ENCODE assay signal across 1 cellular context in genomic region chr1:17046043-17046657, GRCh38.
A peak's percentile ranks its signal among the peaks of the same experiment; 100 is the strongest.
TF ChIP-seq lines count a peak whose summit lies in the region.

No MANE protein-coding gene starts in this region.

TF ChIP-seq in K562, 482 proteins besides CTCF, POLR2A, EP300 and RAD21 (continued from another document and continues in another):
- TF ChIP-seq E2F8 (IDR thresholded peaks at IDR 0.05; ENCODE audit: low read depth, partially characterized antibody) (no peak), ZNF75A (CRISPR knock-in tag; IDR thresholded peaks at IDR 0.05) (no peak), MYBL2 (IDR thresholded peaks at IDR 0.05; ENCODE audit: low read depth) (no peak), MYBL2 (CRISPR knock-in tag; IDR thresholded peaks at IDR 0.05; ENCODE audit: borderline replicate concordance) (no peak), PHF20 (IDR thresholded peaks at IDR 0.05; ENCODE audit: partially characterized antibody) (no peak), NONO (IDR thresholded peaks at IDR 0.05; ENCODE audit: low read depth in 2 of 2, low read length in 1 of 2) (no peak), L3MBTL2 (IDR thresholded peaks at IDR 0.05) (peak; percentile 21; the same call in 1 of the 2 replicates), KLF16 (IDR thresholded peaks at IDR 0.05) (no peak), YBX1 (IDR thresholded peaks at IDR 0.05) (no peak), IFI16 (CRISPR knock-in tag; IDR thresholded peaks at IDR 0.05) (no peak), ZNF584 (CRISPR knock-in tag; IDR thresholded peaks at IDR 0.05; ENCODE audit: low read depth) (no peak), XRCC4 (IDR thresholded peaks at IDR 0.05; ENCODE audit: extremely low read depth, insufficient read depth, insufficient read length) (no peak), PRMT5 (CRISPR knock-in tag; IDR thresholded peaks at IDR 0.05) (no peak), SPI1 (IDR thresholded peaks at IDR 0.05; ENCODE audit: borderline replicate concordance, low read depth, low read length) (peak; percentile 45; the same call in 1 of the 2 replicates), ASH1L (IDR thresholded peaks at IDR 0.05; ENCODE audit: borderline replicate concordance, low read depth, partially characterized antibody) (no peak), NBN (IDR thresholded peaks at IDR 0.05; ENCODE audit: low read depth) (no peak), POLR2H (tag; IDR thresholded peaks at IDR 0.05; ENCODE audit: low read depth) (peak; percentile 53; the same call in 1 of the 2 replicates), POLR3A (IDR thresholded peaks at IDR 0.05; ENCODE audit: borderline replicate concordance, extremely low read depth, insufficient read depth, insufficient read length) (no peak), ZNF224 (CRISPR knock-in tag; IDR thresholded peaks at IDR 0.05) (no peak), GATAD2B (IDR thresholded peaks at IDR 0.05; ENCODE audit: borderline replicate concordance) (no peak), TFAP4 (CRISPR knock-in tag; IDR thresholded peaks at IDR 0.05; ENCODE audit: borderline replicate concordance) (no peak), TEAD4 (IDR thresholded peaks at IDR 0.05; ENCODE audit: low read length) (peak; percentile 49; the same call in 1 of the 2 replicates), TEAD4 (CRISPR knock-in tag; IDR thresholded peaks at IDR 0.05; ENCODE audit: borderline replicate concordance) (no peak), SMAD1 (IDR thresholded peaks at IDR 0.05; ENCODE audit: low read depth, low read length, partially characterized antibody) (no peak), RREB1 (CRISPR knock-in tag; IDR thresholded peaks at IDR 0.05) (no peak), ZMIZ1 (IDR thresholded peaks at IDR 0.05; ENCODE audit: low read depth in 2 of 2, low read length in 2 of 2) (no peak), GTF2E2 (tag; IDR thresholded peaks at IDR 0.05) (no peak), E2F3 (CRISPR knock-in tag; IDR thresholded peaks at IDR 0.05) (no peak), ETV1 (tag; conservative IDR thresholded peaks at IDR 0.05; ENCODE audit: low read depth) (no peak), MTA3 (IDR thresholded peaks at IDR 0.05; ENCODE audit: borderline replicate concordance) (no peak), HDGF (IDR thresholded peaks at IDR 0.05) (no peak), SMC3 (conservative IDR thresholded peaks at IDR 0.05; ENCODE audit: insufficient read depth, low read depth, low read length) (peak; percentile 69), BDP1 (IDR thresholded peaks at IDR 0.05; ENCODE audit: insufficient read depth, insufficient read length) (no peak), ZNF274 (IDR thresholded peaks at IDR 0.05; ENCODE audit: borderline replicate concordance, low read depth, low read length) (no peak), MYNN (IDR thresholded peaks at IDR 0.05) (no peak), MYNN (CRISPR knock-in tag; IDR thresholded peaks at IDR 0.05) (no peak)
- TF ChIP-seq, protein P1, sequence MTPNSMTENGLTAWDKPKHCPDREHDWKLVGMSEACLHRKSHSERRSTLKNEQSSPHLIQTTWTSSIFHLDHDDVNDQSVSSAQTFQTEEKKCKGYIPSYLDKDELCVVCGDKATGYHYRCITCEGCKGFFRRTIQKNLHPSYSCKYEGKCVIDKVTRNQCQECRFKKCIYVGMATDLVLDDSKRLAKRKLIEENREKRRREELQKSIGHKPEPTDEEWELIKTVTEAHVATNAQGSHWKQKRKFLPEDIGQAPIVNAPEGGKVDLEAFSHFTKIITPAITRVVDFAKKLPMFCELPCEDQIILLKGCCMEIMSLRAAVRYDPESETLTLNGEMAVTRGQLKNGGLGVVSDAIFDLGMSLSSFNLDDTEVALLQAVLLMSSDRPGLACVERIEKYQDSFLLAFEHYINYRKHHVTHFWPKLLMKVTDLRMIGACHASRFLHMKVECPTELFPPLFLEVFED (CRISPR knock-in tag; conservative IDR thresholded peaks at IDR 0.05), result no peak
- TF ChIP-seq, protein P2, sequence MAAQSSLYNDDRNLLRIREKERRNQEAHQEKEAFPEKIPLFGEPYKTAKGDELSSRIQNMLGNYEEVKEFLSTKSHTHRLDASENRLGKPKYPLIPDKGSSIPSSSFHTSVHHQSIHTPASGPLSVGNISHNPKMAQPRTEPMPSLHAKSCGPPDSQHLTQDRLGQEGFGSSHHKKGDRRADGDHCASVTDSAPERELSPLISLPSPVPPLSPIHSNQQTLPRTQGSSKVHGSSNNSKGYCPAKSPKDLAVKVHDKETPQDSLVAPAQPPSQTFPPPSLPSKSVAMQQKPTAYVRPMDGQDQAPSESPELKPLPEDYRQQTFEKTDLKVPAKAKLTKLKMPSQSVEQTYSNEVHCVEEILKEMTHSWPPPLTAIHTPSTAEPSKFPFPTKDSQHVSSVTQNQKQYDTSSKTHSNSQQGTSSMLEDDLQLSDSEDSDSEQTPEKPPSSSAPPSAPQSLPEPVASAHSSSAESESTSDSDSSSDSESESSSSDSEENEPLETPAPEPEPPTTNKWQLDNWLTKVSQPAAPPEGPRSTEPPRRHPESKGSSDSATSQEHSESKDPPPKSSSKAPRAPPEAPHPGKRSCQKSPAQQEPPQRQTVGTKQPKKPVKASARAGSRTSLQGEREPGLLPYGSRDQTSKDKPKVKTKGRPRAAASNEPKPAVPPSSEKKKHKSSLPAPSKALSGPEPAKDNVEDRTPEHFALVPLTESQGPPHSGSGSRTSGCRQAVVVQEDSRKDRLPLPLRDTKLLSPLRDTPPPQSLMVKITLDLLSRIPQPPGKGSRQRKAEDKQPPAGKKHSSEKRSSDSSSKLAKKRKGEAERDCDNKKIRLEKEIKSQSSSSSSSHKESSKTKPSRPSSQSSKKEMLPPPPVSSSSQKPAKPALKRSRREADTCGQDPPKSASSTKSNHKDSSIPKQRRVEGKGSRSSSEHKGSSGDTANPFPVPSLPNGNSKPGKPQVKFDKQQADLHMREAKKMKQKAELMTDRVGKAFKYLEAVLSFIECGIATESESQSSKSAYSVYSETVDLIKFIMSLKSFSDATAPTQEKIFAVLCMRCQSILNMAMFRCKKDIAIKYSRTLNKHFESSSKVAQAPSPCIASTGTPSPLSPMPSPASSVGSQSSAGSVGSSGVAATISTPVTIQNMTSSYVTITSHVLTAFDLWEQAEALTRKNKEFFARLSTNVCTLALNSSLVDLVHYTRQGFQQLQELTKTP (IDR thresholded peaks at IDR 0.05; ENCODE audit: low read depth in 1 of 2, partially characterized antibody in 2 of 2), result no peak
- TF ChIP-seq, protein P3, sequence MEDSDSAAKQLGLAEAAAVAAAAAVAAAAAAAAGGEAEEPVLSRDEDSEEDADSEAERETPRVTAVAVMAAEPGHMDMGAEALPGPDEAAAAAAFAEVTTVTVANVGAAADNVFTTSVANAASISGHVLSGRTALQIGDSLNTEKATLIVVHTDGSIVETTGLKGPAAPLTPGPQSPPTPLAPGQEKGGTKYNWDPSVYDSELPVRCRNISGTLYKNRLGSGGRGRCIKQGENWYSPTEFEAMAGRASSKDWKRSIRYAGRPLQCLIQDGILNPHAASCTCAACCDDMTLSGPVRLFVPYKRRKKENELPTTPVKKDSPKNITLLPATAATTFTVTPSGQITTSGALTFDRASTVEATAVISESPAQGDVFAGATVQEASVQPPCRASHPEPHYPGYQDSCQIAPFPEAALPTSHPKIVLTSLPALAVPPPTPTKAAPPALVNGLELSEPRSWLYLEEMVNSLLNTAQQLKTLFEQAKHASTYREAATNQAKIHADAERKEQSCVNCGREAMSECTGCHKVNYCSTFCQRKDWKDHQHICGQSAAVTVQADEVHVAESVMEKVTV (CRISPR knock-in tag; IDR thresholded peaks at IDR 0.05), result no peak
- TF ChIP-seq, protein P4, sequence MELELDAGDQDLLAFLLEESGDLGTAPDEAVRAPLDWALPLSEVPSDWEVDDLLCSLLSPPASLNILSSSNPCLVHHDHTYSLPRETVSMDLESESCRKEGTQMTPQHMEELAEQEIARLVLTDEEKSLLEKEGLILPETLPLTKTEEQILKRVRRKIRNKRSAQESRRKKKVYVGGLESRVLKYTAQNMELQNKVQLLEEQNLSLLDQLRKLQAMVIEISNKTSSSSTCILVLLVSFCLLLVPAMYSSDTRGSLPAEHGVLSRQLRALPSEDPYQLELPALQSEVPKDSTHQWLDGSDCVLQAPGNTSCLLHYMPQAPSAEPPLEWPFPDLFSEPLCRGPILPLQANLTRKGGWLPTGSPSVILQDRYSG (tag; conservative IDR thresholded peaks at IDR 0.05; ENCODE audit: low read depth), result 0 out of 2 replicates have a peak, but pooled peaks have one; percentile 29
